In the genomic region with DNA sequence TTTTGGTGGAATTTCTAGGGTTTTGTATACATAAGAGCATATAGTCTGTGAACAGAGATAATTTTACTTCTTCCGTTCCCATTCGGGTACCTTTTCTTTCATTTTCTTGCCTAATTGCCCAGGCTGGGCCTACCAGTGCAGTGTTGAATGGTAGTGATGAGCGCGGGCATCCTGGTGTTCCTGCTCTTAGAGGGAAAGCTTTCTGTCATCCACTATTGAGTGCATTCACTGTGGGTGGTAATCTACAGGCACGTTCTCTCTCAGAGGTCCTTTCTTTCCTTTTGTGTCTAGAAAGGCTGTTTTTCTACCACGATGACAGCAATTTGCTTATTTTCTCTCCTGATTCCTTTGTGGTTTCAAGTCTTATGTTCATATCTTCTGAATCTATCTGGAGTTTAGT, we compare ENCODE assay signal across 29 cellular contexts.
"Had no signal": no experiment of that assay in that cellular context is flagged by ENCODE, and none has a peak within 500 bp of the region (broad histone marks: within the 10 kb centered on the region; RNA-seq: fewer than 3 reads in every experiment).

No MANE protein-coding gene starts in this region.

- H3K27me3 Mint-ChIP-seq: activated B cell treated with CpG ODN at 0.5 μM for 24 hours; activated CD8-positive, alpha-beta T cell treated with anti-CD3 and anti-CD28 coated beads for 36 hours; activated naive CD4-positive, alpha-beta T cell treated with anti-CD3 and anti-CD28 coated beads, Interleukin-2, amount 50 U/mL, for 24 hours; activated naive CD8-positive, alpha-beta T cell treated with anti-CD3 and anti-CD28 coated beads for 36 hours; activated naive CD8-positive, alpha-beta T cell treated with anti-CD3 and anti-CD28 coated beads, Interleukin-2, amount 50 U/mL, for 24 hours; activated T-helper 17 cell treated with anti-CD3 and anti-CD28 coated beads, Interleukin-2, amount 50 U/mL, for 72 hours; T-helper 17 cell had no signal

- H3K36me3 ChIP-seq: adrenal gland, WERI-Rb-1 had no signal

- H3K9me3 ChIP-seq: adrenal gland had no signal

- H3K27ac Mint-ChIP-seq: activated B cell treated with CpG ODN at 0.5 μM for 24 hours; activated CD8-positive, alpha-beta T cell treated with anti-CD3 and anti-CD28 coated beads for 36 hours; activated naive CD4-positive, alpha-beta T cell treated with anti-CD3 and anti-CD28 coated beads for 36 hours; activated naive CD4-positive, alpha-beta T cell treated with anti-CD3 and anti-CD28 coated beads, Interleukin-2, amount 50 U/mL, for 24 hours; activated naive CD8-positive, alpha-beta T cell treated with anti-CD3 and anti-CD28 coated beads for 36 hours; activated naive CD8-positive, alpha-beta T cell treated with anti-CD3 and anti-CD28 coated beads, Interleukin-2, amount 50 U/mL, for 24 hours; activated T-helper 17 cell treated with anti-CD3 and anti-CD28 coated beads, Interleukin-2, amount 50 U/mL, for 72 hours; T-helper 2 cell treated with Interferon-gamma antibody and Interleukin-4, amounts not matched to agents 5 μg/mL and 100 μg/mL, for 36 hours had no signal

- DNase-seq: activated B cell treated with CpG ODN at 0.5 μM for 24 hours; activated CD4-positive, alpha-beta T cell treated with anti-CD3 and anti-CD28 coated beads for 48 hours; activated CD4-positive, alpha-beta T cell treated with anti-CD3 and anti-CD28 coated beads, Interleukin-2, amount 50 U/mL, for 1 hour; activated CD4-positive, alpha-beta T cell treated with anti-CD3 and anti-CD28 coated beads, Interleukin-2, amount 50 U/mL, for 48 hours; activated CD8-positive, alpha-beta memory T cell treated with anti-CD3 and anti-CD28 coated beads for 24 hours; activated CD8-positive, alpha-beta T cell treated with anti-CD3 and anti-CD28 coated beads for 36 hours; activated effector memory CD4-positive, alpha-beta T cell treated with Interleukin-2 at 50 U/mL for 16 hours; activated naive CD4-positive, alpha-beta T cell treated with anti-CD3 and anti-CD28 coated beads for 36 hours; activated naive CD8-positive, alpha-beta T cell treated with anti-CD3 and anti-CD28 coated beads for 36 hours; activated naive CD8-positive, alpha-beta T cell treated with anti-CD3 and anti-CD28 coated beads, Interleukin-2, amount 50 U/mL, for 24 hours; activated T-cell treated with anti-CD3 and anti-CD28 coated beads, Interleukin-2, amount 50 U/mL, for 4 hours; adrenal gland; amygdala; aorta; body of pancreas; caudate nucleus; cortex of kidney; dermis blood vessel endothelial cell; effector CD4-positive, alpha-beta T cell; foreskin fibroblast; T-helper 1 cell; T-helper 17 cell; T1000; WERI-Rb-1 had no signal

- H3K27me3 ChIP-seq: adrenal gland, body of pancreas had no signal

- H3K4me3 ChIP-seq: adrenal gland, body of pancreas had no signal

- ATAC-seq: activated CD4-positive, CD25-positive, alpha-beta regulatory T cell treated with anti-CD3 and anti-CD28 coated beads, Interleukin-2, amount 50 U/mL, for 24 hours; activated CD8-positive, alpha-beta T cell treated with anti-CD3 and anti-CD28 coated beads for 36 hours; activated naive CD8-positive, alpha-beta T cell treated with anti-CD3 and anti-CD28 coated beads, Interleukin-2, amount 50 U/mL, for 24 hours; activated T-cell treated with anti-CD3 and anti-CD28 coated beads, Interleukin-2, amount 50 U/mL, for 4 hours; activated T-helper 17 cell treated with anti-CD3 and anti-CD28 coated beads, Interleukin-2, amount 50 U/mL, for 72 hours; body of pancreas; T-helper 17 cell had no signal

- H3K27ac ChIP-seq: adrenal gland, body of pancreas, epithelial cell of prostate, WERI-Rb-1 had no signal

- H3K4me3 Mint-ChIP-seq: activated B cell treated with CpG ODN at 0.5 μM for 24 hours; activated CD8-positive, alpha-beta T cell treated with anti-CD3 and anti-CD28 coated beads for 36 hours; activated naive CD4-positive, alpha-beta T cell treated with anti-CD3 and anti-CD28 coated beads for 36 hours; activated naive CD4-positive, alpha-beta T cell treated with anti-CD3 and anti-CD28 coated beads, Interleukin-2, amount 50 U/mL, for 24 hours; activated naive CD8-positive, alpha-beta T cell treated with anti-CD3 and anti-CD28 coated beads for 36 hours; activated naive CD8-positive, alpha-beta T cell treated with anti-CD3 and anti-CD28 coated beads, Interleukin-2, amount 50 U/mL, for 24 hours; activated T-cell treated with anti-CD3 and anti-CD28 coated beads, Interleukin-2, amount 50 U/mL, for 4 hours; activated T-helper 17 cell treated with anti-CD3 and anti-CD28 coated beads, Interleukin-2, amount 50 U/mL, for 72 hours; T-helper 17 cell; T-helper 2 cell treated with Interferon-gamma antibody and Interleukin-4, amounts not matched to agents 5 μg/mL and 100 μg/mL, for 36 hours had no signal
